Comparison of ENCODE assay signal across 1 cellular context in the genomic region with DNA sequence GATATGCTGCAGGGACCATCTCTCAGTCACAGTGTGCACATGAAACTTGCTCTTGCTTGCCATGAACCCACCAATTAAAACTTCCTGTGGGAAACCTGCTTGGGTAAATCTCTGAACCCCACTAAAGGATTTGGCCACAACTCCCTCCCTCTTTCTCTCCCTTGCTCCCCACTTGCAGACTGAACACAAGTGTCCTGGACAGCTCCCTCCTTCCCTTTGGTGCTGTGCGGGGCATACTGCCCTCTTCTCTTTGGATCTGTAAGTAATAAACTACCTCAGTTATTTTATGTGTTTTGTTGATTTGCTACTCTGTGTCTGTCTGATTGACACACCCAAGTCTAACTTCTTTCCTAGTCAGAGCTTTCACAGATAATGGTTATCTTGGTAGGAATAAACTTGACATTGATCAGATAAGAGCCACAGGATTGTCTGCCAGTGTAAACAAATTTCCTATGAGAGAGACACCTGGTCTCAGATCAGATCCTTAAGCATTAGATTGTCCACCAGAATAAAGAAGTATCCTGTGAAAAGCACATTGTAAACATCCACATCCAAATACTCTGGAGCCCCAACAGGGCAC.
TF ChIP-seq lines count a peak whose summit lies in the region.

No MANE protein-coding gene starts in this region.

TF ChIP-seq in HepG2, 621 proteins besides CTCF, POLR2A, EP300 and RAD21:
- TF ChIP-seq, protein P1, sequence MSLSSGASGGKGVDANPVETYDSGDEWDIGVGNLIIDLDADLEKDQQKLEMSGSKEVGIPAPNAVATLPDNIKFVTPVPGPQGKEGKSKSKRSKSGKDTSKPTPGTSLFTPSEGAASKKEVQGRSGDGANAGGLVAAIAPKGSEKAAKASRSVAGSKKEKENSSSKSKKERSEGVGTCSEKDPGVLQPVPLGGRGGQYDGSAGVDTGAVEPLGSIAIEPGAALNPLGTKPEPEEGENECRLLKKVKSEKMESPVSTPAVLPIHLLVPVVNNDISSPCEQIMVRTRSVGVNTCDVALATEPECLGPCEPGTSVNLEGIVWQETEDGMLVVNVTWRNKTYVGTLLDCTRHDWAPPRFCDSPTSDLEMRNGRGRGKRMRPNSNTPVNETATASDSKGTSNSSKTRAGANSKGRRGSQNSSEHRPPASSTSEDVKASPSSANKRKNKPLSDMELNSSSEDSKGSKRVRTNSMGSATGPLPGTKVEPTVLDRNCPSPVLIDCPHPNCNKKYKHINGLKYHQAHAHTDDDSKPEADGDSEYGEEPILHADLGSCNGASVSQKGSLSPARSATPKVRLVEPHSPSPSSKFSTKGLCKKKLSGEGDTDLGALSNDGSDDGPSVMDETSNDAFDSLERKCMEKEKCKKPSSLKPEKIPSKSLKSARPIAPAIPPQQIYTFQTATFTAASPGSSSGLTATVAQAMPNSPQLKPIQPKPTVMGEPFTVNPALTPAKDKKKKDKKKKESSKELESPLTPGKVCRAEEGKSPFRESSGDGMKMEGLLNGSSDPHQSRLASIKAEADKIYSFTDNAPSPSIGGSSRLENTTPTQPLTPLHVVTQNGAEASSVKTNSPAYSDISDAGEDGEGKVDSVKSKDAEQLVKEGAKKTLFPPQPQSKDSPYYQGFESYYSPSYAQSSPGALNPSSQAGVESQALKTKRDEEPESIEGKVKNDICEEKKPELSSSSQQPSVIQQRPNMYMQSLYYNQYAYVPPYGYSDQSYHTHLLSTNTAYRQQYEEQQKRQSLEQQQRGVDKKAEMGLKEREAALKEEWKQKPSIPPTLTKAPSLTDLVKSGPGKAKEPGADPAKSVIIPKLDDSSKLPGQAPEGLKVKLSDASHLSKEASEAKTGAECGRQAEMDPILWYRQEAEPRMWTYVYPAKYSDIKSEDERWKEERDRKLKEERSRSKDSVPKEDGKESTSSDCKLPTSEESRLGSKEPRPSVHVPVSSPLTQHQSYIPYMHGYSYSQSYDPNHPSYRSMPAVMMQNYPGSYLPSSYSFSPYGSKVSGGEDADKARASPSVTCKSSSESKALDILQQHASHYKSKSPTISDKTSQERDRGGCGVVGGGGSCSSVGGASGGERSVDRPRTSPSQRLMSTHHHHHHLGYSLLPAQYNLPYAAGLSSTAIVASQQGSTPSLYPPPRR (CRISPR knock-in tag; IDR thresholded peaks at IDR 0.05; ENCODE audit: borderline replicate concordance) = no peak
- no peak for TF ChIP-seq SOX5 (CRISPR knock-in tag; IDR thresholded peaks at IDR 0.05; ENCODE audit: borderline replicate concordance)
- TF ChIP-seq BCL6 (CRISPR knock-in tag; IDR thresholded peaks at IDR 0.05) = peak; percentile 33; the same call in 1 of the 2 replicates
- no peak for TF ChIP-seq SOX13 (IDR thresholded peaks at IDR 0.05)
- TF ChIP-seq SOX13 (CRISPR knock-in tag; conservative IDR thresholded peaks at IDR 0.05 in 1 of 2, IDR thresholded peaks at IDR 0.05 in 1 of 2) = 0 out of 4 replicates have a peak, but pooled peaks of 1 of the 2 experiments have one; percentile 10
